ENCODE assay signal across 24 cellular contexts in genomic region chr19:3611841-3612240, GRCh38. TPM values are rescaled to one million over a fixed set of nuclear protein-coding genes. Genes with fewer than 3 reads are reported as not detected.
"Had no signal": no experiment of that assay in that cellular context is flagged by ENCODE, and none has a peak within 500 bp of the region (broad histone marks: within the 10 kb centered on the region; RNA-seq: fewer than 3 reads in every experiment).

No MANE protein-coding gene starts in this region.

- H3K27me3 Mint-ChIP-seq: naive B cell; natural killer cell treated with Interleukin-12 subunit alpha and Interleukin-12 subunit beta and Interleukin-15 and Interleukin-18, amount 100 ng/mL, for 72 hours had no signal

- H3K9me3 Mint-ChIP-seq: mesothelial cell of epicardium; naive B cell; natural killer cell treated with Interleukin-12 subunit alpha and Interleukin-12 subunit beta and Interleukin-15 and Interleukin-18, amount 100 ng/mL, for 72 hours; neural crest cell had no signal

- H3K27ac Mint-ChIP-seq: mesothelial cell of epicardium; naive B cell; natural killer cell treated with Interleukin-12 subunit alpha and Interleukin-12 subunit beta and Interleukin-15 and Interleukin-18, amount 100 ng/mL, for 72 hours had no signal

- H3K9me3 ChIP-seq: mucosa of descending colon, psoas muscle, stomach, thyroid gland had no signal

- H3K4me3 Mint-ChIP-seq: mesothelial cell of epicardium; naive B cell; natural killer cell treated with Interleukin-12 subunit alpha and Interleukin-12 subunit beta and Interleukin-15 and Interleukin-18, amount 100 ng/mL, for 72 hours; neural crest cell had no signal

- H3K27ac ChIP-seq: psoas muscle, thyroid gland had no signal

- ATAC-seq: left lobe of liver; mucosa of descending colon; natural killer cell treated with Interleukin-12 subunit alpha and Interleukin-12 subunit beta and Interleukin-15 and Interleukin-18, amount 100 ng/mL, for 72 hours; psoas muscle; sciatic nerve had no signal

- H3K36me3 Mint-ChIP-seq: naive B cell; natural killer cell treated with Interleukin-12 subunit alpha and Interleukin-12 subunit beta and Interleukin-15 and Interleukin-18, amount 100 ng/mL, for 72 hours had no signal

- DNase-seq: dermis blood vessel endothelial cell; effector memory CD4-positive, alpha-beta T cell; head of caudate nucleus; mesenchymal stem cell; mucosa of descending colon; naive B cell; psoas muscle; stimulated activated CD4-positive, alpha-beta T cell treated with anti-CD3 and anti-CD28 coated beads, Interleukin-12 subunit alpha, Interleukin-12 subunit beta, amount 100 ng/mL, for 4 hours; stimulated activated CD4-positive, alpha-beta T cell treated with anti-CD3 and anti-CD28 coated beads, Interleukin-1b, Interleukin-23, amount 100 ng/mL, for 48 hours; stimulated activated CD4-positive, alpha-beta T cell treated with anti-CD3 and anti-CD28 coated beads, Interleukin-4, amount 100 ng/mL, for 1 hour; stimulated activated CD8-positive, alpha-beta memory T cell treated with anti-CD3 and anti-CD28 coated beads, Interleukin-4, amount 100 ng/mL, for 48 hours; stimulated activated naive CD4-positive, alpha-beta T cell treated with Interleukin-2 at 50 U/mL for 16 hours; stomach; thyroid gland; trophoblast cell had no signal

- H3K4me3 ChIP-seq: coronary artery, mucosa of descending colon, psoas muscle, smooth muscle cell, stomach, thyroid gland had no signal

RNA-seq across cellular contexts. Expression of gene TBXA2R, which starts 5.2 kb away (rescaled TPM):
- polyA plus RNA-seq: keratinocyte had no signal

RNA-seq across cellular contexts. Expression of gene GIPC3, which starts 26.6 kb away (rescaled TPM):
- total RNA-seq: renal cortical epithelial cell had no signal
- polyA plus RNA-seq: keratinocyte had no signal
